In the genomic region with DNA sequence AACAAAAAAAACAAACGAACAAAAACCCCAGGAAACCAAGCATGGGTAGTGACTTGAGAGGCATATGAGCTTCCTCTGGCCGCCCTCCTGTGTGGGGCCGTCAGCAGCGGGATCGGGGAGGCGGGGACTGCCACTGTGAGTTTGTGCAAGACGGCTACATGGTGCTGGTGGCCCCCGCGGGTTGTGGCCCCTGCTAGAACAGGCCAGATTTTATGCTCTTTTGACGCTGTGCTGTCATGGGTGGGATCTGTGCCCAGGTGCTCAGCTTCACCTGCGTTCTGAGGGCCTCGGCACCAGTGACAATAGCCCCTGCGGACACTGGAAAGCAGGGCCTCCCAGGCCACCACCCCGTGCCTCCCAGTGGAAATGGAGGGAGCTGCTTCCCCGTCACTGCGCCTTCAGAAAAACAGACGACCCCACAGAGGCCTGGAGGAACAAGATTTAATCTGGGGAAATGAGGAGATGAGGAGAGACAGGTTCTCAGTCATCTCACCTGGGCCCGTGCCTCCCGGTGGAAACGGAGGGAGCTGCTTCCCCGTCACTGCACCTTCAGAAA, we compare ENCODE assay signal across 2 cellular contexts.
TF ChIP-seq lines count a peak whose summit lies in the region.

No MANE protein-coding gene starts in this region.

TF ChIP-seq in GM23338, 12 proteins besides CTCF, POLR2A, EP300 and RAD21 (continues in another document):
- no peak for TF ChIP-seq ZNF114 (CRISPR knock-in tag; IDR thresholded peaks at IDR 0.05)
- no peak for TF ChIP-seq EZH2 (IDR thresholded peaks at IDR 0.05; ENCODE audit: low read depth, unreplicated experiment)
- TF ChIP-seq STAT1 (IDR thresholded peaks at IDR 0.05; ENCODE audit: unreplicated experiment) = no peak
- no peak for TF ChIP-seq JUNB (IDR thresholded peaks at IDR 0.05; ENCODE audit: unreplicated experiment)
- TF ChIP-seq NANOG (IDR thresholded peaks at IDR 0.05; ENCODE audit: borderline replicate concordance) = no peak
- TF ChIP-seq, protein P1, sequence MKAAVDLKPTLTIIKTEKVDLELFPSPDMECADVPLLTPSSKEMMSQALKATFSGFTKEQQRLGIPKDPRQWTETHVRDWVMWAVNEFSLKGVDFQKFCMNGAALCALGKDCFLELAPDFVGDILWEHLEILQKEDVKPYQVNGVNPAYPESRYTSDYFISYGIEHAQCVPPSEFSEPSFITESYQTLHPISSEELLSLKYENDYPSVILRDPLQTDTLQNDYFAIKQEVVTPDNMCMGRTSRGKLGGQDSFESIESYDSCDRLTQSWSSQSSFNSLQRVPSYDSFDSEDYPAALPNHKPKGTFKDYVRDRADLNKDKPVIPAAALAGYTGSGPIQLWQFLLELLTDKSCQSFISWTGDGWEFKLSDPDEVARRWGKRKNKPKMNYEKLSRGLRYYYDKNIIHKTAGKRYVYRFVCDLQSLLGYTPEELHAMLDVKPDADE (IDR thresholded peaks at IDR 0.05) = no peak
- TF ChIP-seq CREB1 (CRISPR knock-in tag; IDR thresholded peaks at IDR 0.05; ENCODE audit: low read depth) = no peak
- TF ChIP-seq, protein P2, sequence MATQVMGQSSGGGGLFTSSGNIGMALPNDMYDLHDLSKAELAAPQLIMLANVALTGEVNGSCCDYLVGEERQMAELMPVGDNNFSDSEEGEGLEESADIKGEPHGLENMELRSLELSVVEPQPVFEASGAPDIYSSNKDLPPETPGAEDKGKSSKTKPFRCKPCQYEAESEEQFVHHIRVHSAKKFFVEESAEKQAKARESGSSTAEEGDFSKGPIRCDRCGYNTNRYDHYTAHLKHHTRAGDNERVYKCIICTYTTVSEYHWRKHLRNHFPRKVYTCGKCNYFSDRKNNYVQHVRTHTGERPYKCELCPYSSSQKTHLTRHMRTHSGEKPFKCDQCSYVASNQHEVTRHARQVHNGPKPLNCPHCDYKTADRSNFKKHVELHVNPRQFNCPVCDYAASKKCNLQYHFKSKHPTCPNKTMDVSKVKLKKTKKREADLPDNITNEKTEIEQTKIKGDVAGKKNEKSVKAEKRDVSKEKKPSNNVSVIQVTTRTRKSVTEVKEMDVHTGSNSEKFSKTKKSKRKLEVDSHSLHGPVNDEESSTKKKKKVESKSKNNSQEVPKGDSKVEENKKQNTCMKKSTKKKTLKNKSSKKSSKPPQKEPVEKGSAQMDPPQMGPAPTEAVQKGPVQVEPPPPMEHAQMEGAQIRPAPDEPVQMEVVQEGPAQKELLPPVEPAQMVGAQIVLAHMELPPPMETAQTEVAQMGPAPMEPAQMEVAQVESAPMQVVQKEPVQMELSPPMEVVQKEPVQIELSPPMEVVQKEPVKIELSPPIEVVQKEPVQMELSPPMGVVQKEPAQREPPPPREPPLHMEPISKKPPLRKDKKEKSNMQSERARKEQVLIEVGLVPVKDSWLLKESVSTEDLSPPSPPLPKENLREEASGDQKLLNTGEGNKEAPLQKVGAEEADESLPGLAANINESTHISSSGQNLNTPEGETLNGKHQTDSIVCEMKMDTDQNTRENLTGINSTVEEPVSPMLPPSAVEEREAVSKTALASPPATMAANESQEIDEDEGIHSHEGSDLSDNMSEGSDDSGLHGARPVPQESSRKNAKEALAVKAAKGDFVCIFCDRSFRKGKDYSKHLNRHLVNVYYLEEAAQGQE (IDR thresholded peaks at IDR 0.05; ENCODE audit: unreplicated experiment) = no peak
- TF ChIP-seq POLR2AphosphoS5 (IDR thresholded peaks at IDR 0.05; ENCODE audit: low read depth) = no peak
- TF ChIP-seq EZH2phosphoT487 (IDR thresholded peaks at IDR 0.05; ENCODE audit: unreplicated experiment) = no peak

TF ChIP-seq in H1, 55 proteins besides CTCF, POLR2A, EP300 and RAD21:
- TF ChIP-seq SP2 (IDR thresholded peaks at IDR 0.05; ENCODE audit: low read length) = no peak
- TF ChIP-seq, protein P3, sequence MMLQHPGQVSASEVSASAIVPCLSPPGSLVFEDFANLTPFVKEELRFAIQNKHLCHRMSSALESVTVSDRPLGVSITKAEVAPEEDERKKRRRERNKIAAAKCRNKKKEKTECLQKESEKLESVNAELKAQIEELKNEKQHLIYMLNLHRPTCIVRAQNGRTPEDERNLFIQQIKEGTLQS (IDR thresholded peaks at IDR 0.05; ENCODE audit: insufficient read depth, low read depth, low read length) = no peak
- no peak for TF ChIP-seq NRF1 (IDR thresholded peaks at IDR 0.05; ENCODE audit: low read depth, low read length)
- TF ChIP-seq CBX5 (IDR thresholded peaks at IDR 0.05; ENCODE audit: low read depth, low read length) = no peak
- TF ChIP-seq SUZ12 (IDR thresholded peaks at IDR 0.05; ENCODE audit: low read length) = no peak
- TF ChIP-seq EGR1 (IDR thresholded peaks at IDR 0.05; ENCODE audit: borderline replicate concordance, low read depth, low read length) = no peak
- TF ChIP-seq RXRA (IDR thresholded peaks at IDR 0.05; ENCODE audit: insufficient read depth, low read depth, low read length) = no peak
- TF ChIP-seq, protein P4, sequence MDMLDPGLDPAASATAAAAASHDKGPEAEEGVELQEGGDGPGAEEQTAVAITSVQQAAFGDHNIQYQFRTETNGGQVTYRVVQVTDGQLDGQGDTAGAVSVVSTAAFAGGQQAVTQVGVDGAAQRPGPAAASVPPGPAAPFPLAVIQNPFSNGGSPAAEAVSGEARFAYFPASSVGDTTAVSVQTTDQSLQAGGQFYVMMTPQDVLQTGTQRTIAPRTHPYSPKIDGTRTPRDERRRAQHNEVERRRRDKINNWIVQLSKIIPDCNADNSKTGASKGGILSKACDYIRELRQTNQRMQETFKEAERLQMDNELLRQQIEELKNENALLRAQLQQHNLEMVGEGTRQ (IDR thresholded peaks at IDR 0.05; ENCODE audit: low read length) = no peak
- TF ChIP-seq RBBP5 (IDR thresholded peaks at IDR 0.05; ENCODE audit: borderline replicate concordance, low read depth, low read length) = no peak
- TF ChIP-seq BRCA1 (IDR thresholded peaks at IDR 0.05; ENCODE audit: low read depth, low read length) = no peak
- TF ChIP-seq, protein P5, sequence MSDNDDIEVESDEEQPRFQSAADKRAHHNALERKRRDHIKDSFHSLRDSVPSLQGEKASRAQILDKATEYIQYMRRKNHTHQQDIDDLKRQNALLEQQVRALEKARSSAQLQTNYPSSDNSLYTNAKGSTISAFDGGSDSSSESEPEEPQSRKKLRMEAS (IDR thresholded peaks at IDR 0.05) = no peak
